ENCODE assay signal across 1 cellular context in genomic region chr6:43265564-43265963, GRCh38.
TF ChIP-seq lines count a peak whose summit lies in the region.

No MANE protein-coding gene starts in this region.

TF ChIP-seq in HepG2, 621 proteins besides CTCF, POLR2A, EP300 and RAD21 (continued from another document and continues in another):
- no peak for TF ChIP-seq ZNF646 (CRISPR knock-in tag; IDR thresholded peaks at IDR 0.05)
- TF ChIP-seq NCOA5 (CRISPR knock-in tag; IDR thresholded peaks at IDR 0.05) = no peak
- TF ChIP-seq ZNF414 (CRISPR knock-in tag; IDR thresholded peaks at IDR 0.05) = no peak
- no peak for TF ChIP-seq ZNF513 (CRISPR knock-in tag; conservative IDR thresholded peaks at IDR 0.05)
- TF ChIP-seq IKZF1 (IDR thresholded peaks at IDR 0.05) = no peak
- TF ChIP-seq ZNF350 (CRISPR knock-in tag; IDR thresholded peaks at IDR 0.05; ENCODE audit: borderline replicate concordance, low read depth) = no peak
- no peak for TF ChIP-seq EHMT2 (IDR thresholded peaks at IDR 0.05; ENCODE audit: borderline replicate concordance, low read depth, low read length)
- TF ChIP-seq MXD4 (CRISPR knock-in tag; IDR thresholded peaks at IDR 0.05) = no peak
- no peak for TF ChIP-seq GRHL1 (CRISPR knock-in tag; conservative IDR thresholded peaks at IDR 0.05)
- TF ChIP-seq RXRB (CRISPR knock-in tag; IDR thresholded peaks at IDR 0.05; ENCODE audit: borderline replicate concordance) = peak; percentile 45; the same call in 1 of the 2 replicates
- 0 out of 2 replicates have a peak, but pooled peaks have one; percentile 43 for TF ChIP-seq ZNF33A (CRISPR knock-in tag; IDR thresholded peaks at IDR 0.05; ENCODE audit: borderline replicate concordance)
- no peak for TF ChIP-seq ZNF75D (CRISPR knock-in tag; IDR thresholded peaks at IDR 0.05; ENCODE audit: borderline replicate concordance)
- no peak for TF ChIP-seq ARNT2 (CRISPR knock-in tag; IDR thresholded peaks at IDR 0.05; ENCODE audit: low read depth)
- TF ChIP-seq MAF1 (CRISPR knock-in tag; IDR thresholded peaks at IDR 0.05; ENCODE audit: borderline replicate concordance) = no peak
- no peak for TF ChIP-seq ZNF629 (CRISPR knock-in tag; conservative IDR thresholded peaks at IDR 0.05)
- no peak for TF ChIP-seq TEAD2 (CRISPR knock-in tag; IDR thresholded peaks at IDR 0.05)
- no peak for TF ChIP-seq HMGA1 (CRISPR knock-in tag; conservative IDR thresholded peaks at IDR 0.05)
- no peak for TF ChIP-seq PRDM10 (CRISPR knock-in tag; IDR thresholded peaks at IDR 0.05; ENCODE audit: low read depth)
- TF ChIP-seq BRF2 (CRISPR knock-in tag; IDR thresholded peaks at IDR 0.05) = no peak
- TF ChIP-seq RXRA (CRISPR knock-in tag; IDR thresholded peaks at IDR 0.05) = peak; percentile 30; the same call in 1 of the 2 replicates
- TF ChIP-seq ZNF160 (CRISPR knock-in tag; IDR thresholded peaks at IDR 0.05) = 0 out of 2 replicates have a peak, but pooled peaks have one; percentile 62
- TF ChIP-seq AGO1 (IDR thresholded peaks at IDR 0.05; ENCODE audit: low read depth, low read length, poor library complexity, severe bottlenecking) = no peak
- TF ChIP-seq CEBPZ (IDR thresholded peaks at IDR 0.05; ENCODE audit: low read length) = no peak
- TF ChIP-seq HOXA3 (CRISPR knock-in tag; IDR thresholded peaks at IDR 0.05) = peak; percentile 51; the same call in 1 of the 2 replicates
- no peak for TF ChIP-seq PAF1 (CRISPR knock-in tag; IDR thresholded peaks at IDR 0.05)
- no peak for TF ChIP-seq ZNF713 (CRISPR knock-in tag; IDR thresholded peaks at IDR 0.05)
- no peak for TF ChIP-seq PHF8 (CRISPR knock-in tag; IDR thresholded peaks at IDR 0.05)
- TF ChIP-seq SRF (IDR thresholded peaks at IDR 0.05; ENCODE audit: low read depth, low read length) = no peak
- no peak for TF ChIP-seq ZBTB3 (CRISPR knock-in tag; IDR thresholded peaks at IDR 0.05; ENCODE audit: borderline replicate concordance, low read depth)
- TF ChIP-seq ZNF562 (CRISPR knock-in tag; IDR thresholded peaks at IDR 0.05; ENCODE audit: borderline replicate concordance) = no peak
- no peak for TF ChIP-seq DBP (CRISPR knock-in tag; IDR thresholded peaks at IDR 0.05; ENCODE audit: not compliant biosample characterization)
- no peak for TF ChIP-seq ZNF749 (CRISPR knock-in tag; IDR thresholded peaks at IDR 0.05; ENCODE audit: borderline replicate concordance)
- no peak for TF ChIP-seq TFDP1 (CRISPR knock-in tag; IDR thresholded peaks at IDR 0.05; ENCODE audit: borderline replicate concordance)
- TF ChIP-seq FOXM1 (CRISPR knock-in tag; IDR thresholded peaks at IDR 0.05) = no peak
- TF ChIP-seq THYN1 (CRISPR knock-in tag; IDR thresholded peaks at IDR 0.05; ENCODE audit: borderline replicate concordance, low read depth) = no peak
- TF ChIP-seq ZNF557 (CRISPR knock-in tag; IDR thresholded peaks at IDR 0.05) = no peak
- TF ChIP-seq IRF2 (CRISPR knock-in tag; IDR thresholded peaks at IDR 0.05) = no peak
- no peak for TF ChIP-seq NFIC (IDR thresholded peaks at IDR 0.05; ENCODE audit: low read length)
- TF ChIP-seq THAP7 (CRISPR knock-in tag; IDR thresholded peaks at IDR 0.05) = no peak
- no peak for TF ChIP-seq NFATC3 (CRISPR knock-in tag; IDR thresholded peaks at IDR 0.05)
